Comparison of ENCODE assay signal across 24 cellular contexts in genomic region chr18:73827801-73828200, GRCh38.
"Had no signal": no experiment of that assay in that cellular context is flagged by ENCODE, and none has a peak within 500 bp of the region (broad histone marks: within the 10 kb centered on the region; RNA-seq: fewer than 3 reads in every experiment).

No MANE protein-coding gene starts in this region.

- H3K36me3 Mint-ChIP-seq: activated naive CD4-positive, alpha-beta T cell treated with anti-CD3 and anti-CD28 coated beads, Interleukin-2, amount 50 U/mL, for 24 hours; mesothelial cell of epicardium; naive B cell had no signal

- H3K4me3 Mint-ChIP-seq: activated CD4-positive, alpha-beta memory T cell treated with anti-CD3 and anti-CD28 coated beads, Interleukin-2, amount 10 ng/mL, durations not matched to agents 7 days and 5 days; activated CD4-positive, alpha-beta T cell treated with anti-CD3 and anti-CD28 coated beads, Interleukin-2, amount 10 ng/mL, durations not matched to agents 7 days and 5 days; activated naive CD4-positive, alpha-beta T cell treated with anti-CD3 and anti-CD28 coated beads, Interleukin-2, amount 50 U/mL, for 24 hours; activated naive CD8-positive, alpha-beta T cell treated with anti-CD3 and anti-CD28 coated beads, Interleukin-2, amount 50 U/mL, for 24 hours; activated T-cell treated with anti-CD3 and anti-CD28 coated beads, Interleukin-2, amount 50 U/mL, for 4 hours; mesothelial cell of epicardium; naive B cell; T-helper 17 cell had no signal

- H3K27me3 Mint-ChIP-seq: activated CD4-positive, alpha-beta memory T cell treated with anti-CD3 and anti-CD28 coated beads, Interleukin-2, amount 10 ng/mL, durations not matched to agents 7 days and 5 days; activated naive CD4-positive, alpha-beta T cell treated with anti-CD3 and anti-CD28 coated beads, Interleukin-2, amount 50 U/mL, for 24 hours; activated naive CD8-positive, alpha-beta T cell treated with anti-CD3 and anti-CD28 coated beads, Interleukin-2, amount 50 U/mL, for 24 hours; naive B cell had no signal

- H3K4me1 Mint-ChIP-seq: activated CD4-positive, alpha-beta memory T cell treated with anti-CD3 and anti-CD28 coated beads, Interleukin-2, amount 10 ng/mL, durations not matched to agents 7 days and 5 days; activated CD4-positive, alpha-beta T cell treated with anti-CD3 and anti-CD28 coated beads, Interleukin-2, amount 10 ng/mL, durations not matched to agents 7 days and 5 days; activated naive CD4-positive, alpha-beta T cell treated with anti-CD3 and anti-CD28 coated beads, Interleukin-2, amount 50 U/mL, for 24 hours; activated naive CD8-positive, alpha-beta T cell treated with anti-CD3 and anti-CD28 coated beads, Interleukin-2, amount 50 U/mL, for 24 hours; mesothelial cell of epicardium; T-helper 17 cell had no signal

- H3K27ac ChIP-seq: body of pancreas, esophagus muscularis mucosa, right lobe of liver, transverse colon had no signal

- ATAC-seq: activated naive CD8-positive, alpha-beta T cell treated with anti-CD3 and anti-CD28 coated beads, Interleukin-2, amount 50 U/mL, for 24 hours; activated T-cell treated with anti-CD3 and anti-CD28 coated beads, Interleukin-2, amount 50 U/mL, for 4 hours; body of pancreas; right lobe of liver; T-helper 17 cell had no signal

- H3K4me3 ChIP-seq: body of pancreas, esophagus muscularis mucosa, right lobe of liver, transverse colon had no signal

- H3K9me3 ChIP-seq: body of pancreas, esophagus muscularis mucosa, right lobe of liver, transverse colon had no signal

- H3K27me3 ChIP-seq: body of pancreas, esophagus muscularis mucosa, right lobe of liver, transverse colon had no signal

- DNase-seq: activated CD4-positive, alpha-beta memory T cell treated with anti-CD3 and anti-CD28 coated beads, Interleukin-2, amount 10 ng/mL, durations not matched to agents 7 days and 5 days; activated CD4-positive, alpha-beta T cell treated with anti-CD3 and anti-CD28 coated beads for 1 hour; activated CD4-positive, alpha-beta T cell treated with anti-CD3 and anti-CD28 coated beads, Interleukin-2, amount 10 ng/mL, durations not matched to agents 7 days and 5 days; activated naive CD8-positive, alpha-beta T cell treated with anti-CD3 and anti-CD28 coated beads, Interleukin-2, amount 50 U/mL, for 24 hours; activated T-cell treated with anti-CD3 and anti-CD28 coated beads, Interleukin-2, amount 50 U/mL, for 4 hours; anterior cingulate cortex; body of pancreas; dermis blood vessel endothelial cell; effector CD4-positive, alpha-beta T cell; glutamatergic neuron; islet precursor cell; left cardiac atrium; left ventricle myocardium superior; naive B cell; right lobe of liver; stimulated activated CD4-positive, alpha-beta T cell treated with anti-CD3 and anti-CD28 coated beads, Interleukin-2, amount 100 ng/mL, for 48 hours; stimulated activated naive CD4-positive, alpha-beta T cell treated with Interleukin-2 at 50 U/mL for 16 hours; T-helper 17 cell; T1000; transverse colon had no signal

- H3K36me3 ChIP-seq: esophagus muscularis mucosa, right lobe of liver, transverse colon had no signal

- H3K9me3 Mint-ChIP-seq: activated CD4-positive, alpha-beta memory T cell treated with anti-CD3 and anti-CD28 coated beads, Interleukin-2, amount 10 ng/mL, durations not matched to agents 7 days and 5 days; activated CD4-positive, alpha-beta T cell treated with anti-CD3 and anti-CD28 coated beads, Interleukin-2, amount 10 ng/mL, durations not matched to agents 7 days and 5 days; activated naive CD4-positive, alpha-beta T cell treated with anti-CD3 and anti-CD28 coated beads, Interleukin-2, amount 50 U/mL, for 24 hours; activated naive CD8-positive, alpha-beta T cell treated with anti-CD3 and anti-CD28 coated beads, Interleukin-2, amount 50 U/mL, for 24 hours; activated T-cell treated with anti-CD3 and anti-CD28 coated beads, Interleukin-2, amount 50 U/mL, for 4 hours; activated T-helper 2 cell treated with anti-CD3 and anti-CD28 coated beads, Interferon-gamma antibody, Interleukin-2, Interleukin-4, amounts not matched to agents 10 μg/mL and 5 μg/mL and 100 μg/mL, durations not matched to agents 14 hours and 24 hours and 36 hours; mesothelial cell of epicardium; naive B cell had no signal

- H3K27ac Mint-ChIP-seq: activated CD4-positive, alpha-beta memory T cell treated with anti-CD3 and anti-CD28 coated beads, Interleukin-2, amount 10 ng/mL, durations not matched to agents 7 days and 5 days; activated CD4-positive, alpha-beta T cell treated with anti-CD3 and anti-CD28 coated beads, Interleukin-2, amount 10 ng/mL, durations not matched to agents 7 days and 5 days; activated naive CD4-positive, alpha-beta T cell treated with anti-CD3 and anti-CD28 coated beads, Interleukin-2, amount 50 U/mL, for 24 hours; activated naive CD8-positive, alpha-beta T cell treated with anti-CD3 and anti-CD28 coated beads, Interleukin-2, amount 50 U/mL, for 24 hours; activated T-helper 2 cell treated with anti-CD3 and anti-CD28 coated beads, Interferon-gamma antibody, Interleukin-2, Interleukin-4, amounts not matched to agents 10 μg/mL and 5 μg/mL and 100 μg/mL, durations not matched to agents 14 hours and 24 hours and 36 hours; mesothelial cell of epicardium; naive B cell; T-helper 17 cell had no signal

- H3K4me1 ChIP-seq: body of pancreas, esophagus muscularis mucosa, right lobe of liver, transverse colon had no signal
